Comparison of ENCODE assay signal across 36 cellular contexts in the genomic region with DNA sequence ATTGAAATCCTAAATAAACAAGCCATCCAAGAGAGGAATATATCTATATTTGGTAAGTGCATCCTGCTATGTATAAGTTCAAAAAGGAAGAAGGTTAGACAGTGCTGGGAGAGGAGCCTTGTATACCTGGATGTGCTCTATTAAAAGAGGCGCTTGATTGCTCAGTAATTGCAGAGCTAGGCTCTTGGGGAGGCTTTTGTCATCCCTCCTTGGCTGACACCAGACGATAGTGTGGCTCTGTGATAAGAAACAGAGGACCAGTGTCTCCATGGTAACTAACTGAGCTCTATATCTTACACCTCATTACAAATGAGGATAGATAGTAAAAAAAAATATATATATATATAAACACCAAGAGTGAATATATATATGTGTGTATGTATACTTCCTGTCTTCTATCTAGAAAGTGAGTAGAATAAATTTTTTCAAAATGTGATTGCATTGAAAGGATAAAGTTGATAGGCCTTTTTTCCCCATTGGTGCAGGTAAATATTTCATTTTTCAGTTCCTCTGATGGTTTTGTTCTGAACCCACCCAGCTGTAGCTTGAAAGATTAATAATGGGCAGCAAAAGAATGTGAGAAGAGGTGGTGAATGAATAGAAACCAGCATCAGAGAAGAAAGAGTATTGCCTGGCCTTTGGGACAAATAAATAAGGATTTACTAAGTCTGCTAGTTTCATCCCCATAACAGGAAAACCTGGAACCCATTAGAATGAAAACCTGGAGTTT.
"Had no signal": no experiment of that assay in that cellular context is flagged by ENCODE, and none has a peak within 500 bp of the region (broad histone marks: within the 10 kb centered on the region; RNA-seq: fewer than 3 reads in every experiment).

No MANE protein-coding gene starts in this region.

- H3K9me3 Mint-ChIP-seq: activated naive CD4-positive, alpha-beta T cell treated with anti-CD3 and anti-CD28 coated beads for 36 hours; activated naive CD8-positive, alpha-beta T cell treated with anti-CD3 and anti-CD28 coated beads for 36 hours; activated T-cell treated with anti-CD3 and anti-CD28 coated beads, Interleukin-2, amount 50 U/mL, for 72 hours; naive thymus-derived CD8-positive, alpha-beta T cell; neural progenitor cell; stimulated activated memory B cell treated with anti-CD40 and anti-IgM and Interleukin-4, amounts not matched to agents 10 μg/mL and 1 μg/mL and 100 μg/mL, for 72 hours; stimulated activated naive CD8-positive, alpha-beta T cell treated with anti-CD3 and anti-CD28 coated beads, Interleukin-15, amount 100 ng/mL, for 72 hours had no signal

- H3K27ac Mint-ChIP-seq: activated CD4-positive, alpha-beta T cell treated with anti-CD3 and anti-CD28 coated beads for 36 hours; activated CD8-positive, alpha-beta memory T cell treated with anti-CD3 and anti-CD28 coated beads, Interleukin-2, amount 10 ng/mL, durations not matched to agents 7 days and 5 days; activated CD8-positive, alpha-beta T cell treated with anti-CD3 and anti-CD28 coated beads, Interleukin-2, amount 10 ng/mL, durations not matched to agents 7 days and 5 days; activated naive CD4-positive, alpha-beta T cell treated with anti-CD3 and anti-CD28 coated beads for 36 hours; activated naive CD8-positive, alpha-beta T cell treated with anti-CD3 and anti-CD28 coated beads for 36 hours; activated T-cell treated with anti-CD3 and anti-CD28 coated beads, Interleukin-2, amount 50 U/mL, for 72 hours; naive thymus-derived CD8-positive, alpha-beta T cell; neural progenitor cell; stimulated activated memory B cell treated with anti-CD40 and anti-IgM and Interleukin-4, amounts not matched to agents 10 μg/mL and 1 μg/mL and 100 μg/mL, for 72 hours; stimulated activated naive CD8-positive, alpha-beta T cell treated with anti-CD3 and anti-CD28 coated beads, Interleukin-15, amount 100 ng/mL, for 72 hours had no signal

- H3K9me3 ChIP-seq: adrenal gland, body of pancreas, colonic mucosa, esophagus squamous epithelium, heart right ventricle, psoas muscle, sigmoid colon, thyroid gland, upper lobe of left lung, vagina had no signal

- H3K4me1 Mint-ChIP-seq: activated CD4-positive, alpha-beta T cell treated with anti-CD3 and anti-CD28 coated beads for 36 hours; activated naive CD8-positive, alpha-beta T cell treated with anti-CD3 and anti-CD28 coated beads for 36 hours; stimulated activated memory B cell treated with anti-CD40 and anti-IgM and Interleukin-4, amounts not matched to agents 10 μg/mL and 1 μg/mL and 100 μg/mL, for 72 hours; stimulated activated naive CD8-positive, alpha-beta T cell treated with anti-CD3 and anti-CD28 coated beads, Interleukin-15, amount 100 ng/mL, for 72 hours had no signal

- FAIRE-seq: endometrium, small intestine had no signal

- H3K27me3 Mint-ChIP-seq: activated CD4-positive, alpha-beta T cell treated with anti-CD3 and anti-CD28 coated beads for 36 hours; activated CD8-positive, alpha-beta memory T cell treated with anti-CD3 and anti-CD28 coated beads, Interleukin-2, amount 10 ng/mL, durations not matched to agents 7 days and 5 days; activated naive CD8-positive, alpha-beta T cell treated with anti-CD3 and anti-CD28 coated beads for 36 hours; naive thymus-derived CD8-positive, alpha-beta T cell; stimulated activated memory B cell treated with anti-CD40 and anti-IgM and Interleukin-4, amounts not matched to agents 10 μg/mL and 1 μg/mL and 100 μg/mL, for 72 hours; stimulated activated naive CD8-positive, alpha-beta T cell treated with anti-CD3 and anti-CD28 coated beads, Interleukin-15, amount 100 ng/mL, for 72 hours had no signal

- H3K9ac ChIP-seq: neural progenitor cell, parathyroid adenoma had no signal

- H2AFZ ChIP-seq: neural progenitor cell, parathyroid adenoma had no signal

- DNase-seq: activated CD4-positive, alpha-beta T cell treated with anti-CD3 and anti-CD28 coated beads for 36 hours; activated CD4-positive, CD25-positive, alpha-beta regulatory T cell; activated CD8-positive, alpha-beta memory T cell treated with anti-CD3 and anti-CD28 coated beads, Interleukin-2, amount 10 ng/mL, durations not matched to agents 7 days and 5 days; activated CD8-positive, alpha-beta T cell treated with anti-CD3 and anti-CD28 coated beads, Interleukin-2, amount 10 ng/mL, durations not matched to agents 7 days and 5 days; activated effector memory CD4-positive, alpha-beta T cell treated with anti-CD3 and anti-CD28 coated beads, Interleukin-2, amount 50 U/mL, for 16 hours; activated naive CD4-positive, alpha-beta T cell treated with anti-CD3 and anti-CD28 coated beads for 36 hours; activated naive CD8-positive, alpha-beta T cell treated with anti-CD3 and anti-CD28 coated beads for 36 hours; activated T-cell treated with anti-CD3 and anti-CD28 coated beads, Interleukin-2, amount 50 U/mL, for 72 hours; adrenal gland; aorta; body of pancreas; cerebellar nuclear complex; colonic mucosa; effector CD8-positive, alpha-beta T cell; esophagus squamous epithelium; foreskin melanocyte; heart right ventricle; naive thymus-derived CD8-positive, alpha-beta T cell; occipital lobe; psoas muscle; sigmoid colon; small intestine; stimulated activated CD4-positive, alpha-beta T cell treated with anti-CD3 and anti-CD28 coated beads, Interleukin-1b, Interleukin-23, amount 100 ng/mL, for 48 hours; stimulated activated CD4-positive, alpha-beta T cell treated with anti-CD3 and anti-CD28 coated beads, Interleukin-4, amount 100 ng/mL, for 4 hours; stimulated activated CD8-positive, alpha-beta memory T cell treated with anti-CD3 and anti-CD28 coated beads, Interleukin-4, amount 100 ng/mL, for 48 hours; stimulated activated naive CD8-positive, alpha-beta T cell treated with anti-CD3 and anti-CD28 coated beads, Interleukin-15, amount 100 ng/mL, for 72 hours; substantia nigra; thyroid gland; upper lobe of left lung had no signal

- H3K79me2 ChIP-seq: parathyroid adenoma had no signal

- H3K27me3 ChIP-seq: adrenal gland, body of pancreas, cardiac muscle cell, colonic mucosa, esophagus squamous epithelium, heart right ventricle, neural progenitor cell, sigmoid colon, thyroid gland, upper lobe of left lung, vagina had no signal

- H3K36me3 ChIP-seq: adrenal gland, cardiac muscle cell, colonic mucosa, esophagus squamous epithelium, heart right ventricle, neural progenitor cell, sigmoid colon, thyroid gland, upper lobe of left lung, vagina had no signal

- H3K4me3 Mint-ChIP-seq: activated CD4-positive, alpha-beta T cell treated with anti-CD3 and anti-CD28 coated beads for 36 hours; activated CD8-positive, alpha-beta memory T cell treated with anti-CD3 and anti-CD28 coated beads, Interleukin-2, amount 10 ng/mL, durations not matched to agents 7 days and 5 days; activated CD8-positive, alpha-beta T cell treated with anti-CD3 and anti-CD28 coated beads, Interleukin-2, amount 10 ng/mL, durations not matched to agents 7 days and 5 days; activated naive CD4-positive, alpha-beta T cell treated with anti-CD3 and anti-CD28 coated beads for 36 hours; activated naive CD8-positive, alpha-beta T cell treated with anti-CD3 and anti-CD28 coated beads for 36 hours; activated T-cell treated with anti-CD3 and anti-CD28 coated beads, Interleukin-2, amount 50 U/mL, for 72 hours; naive thymus-derived CD8-positive, alpha-beta T cell; neural progenitor cell; stimulated activated memory B cell treated with anti-CD40 and anti-IgM and Interleukin-4, amounts not matched to agents 10 μg/mL and 1 μg/mL and 100 μg/mL, for 72 hours; stimulated activated naive CD8-positive, alpha-beta T cell treated with anti-CD3 and anti-CD28 coated beads, Interleukin-15, amount 100 ng/mL, for 72 hours had no signal

- H3K4me3 ChIP-seq: adrenal gland, body of pancreas, cardiac muscle cell, colonic mucosa, esophagus squamous epithelium, heart right ventricle, neural progenitor cell, psoas muscle, sigmoid colon, thyroid gland, upper lobe of left lung, vagina had no signal

- H3K4me2 ChIP-seq: neural progenitor cell had no signal

- H3K36me3 Mint-ChIP-seq: activated CD8-positive, alpha-beta memory T cell treated with anti-CD3 and anti-CD28 coated beads, Interleukin-2, amount 10 ng/mL, durations not matched to agents 7 days and 5 days had no signal

- H3K27ac ChIP-seq: adrenal gland, body of pancreas, cardiac muscle cell, colonic mucosa, epithelial cell of prostate, esophagus squamous epithelium, heart right ventricle, neural progenitor cell, parathyroid adenoma, psoas muscle, sigmoid colon, thyroid gland, upper lobe of left lung, vagina had no signal

- H3K4me1 ChIP-seq: adrenal gland, body of pancreas, colonic mucosa, esophagus squamous epithelium, parathyroid adenoma, psoas muscle, upper lobe of left lung, vagina had no signal
